ENCODE assay signal across 28 cellular contexts in the genomic region with DNA sequence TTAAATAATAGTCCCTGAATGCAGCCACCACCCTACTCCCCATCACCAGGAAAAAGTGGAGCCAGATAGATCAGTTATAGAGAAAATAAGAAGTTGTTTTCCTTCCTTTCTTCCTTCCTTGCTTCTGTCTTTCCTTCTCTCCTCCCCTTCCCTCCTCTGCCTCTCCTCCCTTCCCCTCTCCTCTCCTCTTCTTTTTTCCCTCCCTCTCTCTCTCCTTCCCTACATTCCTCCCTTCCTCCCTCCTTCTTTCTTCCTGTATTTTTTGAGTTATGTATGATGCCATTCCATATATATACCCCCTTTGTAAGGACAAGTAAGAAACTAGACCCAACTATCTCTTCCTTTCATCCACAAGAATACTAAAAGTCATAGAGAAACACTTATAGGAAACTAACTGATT.
DNase-seq lines count a peak whose midpoint lies in the region; ATAC-seq, FAIRE-seq and TF ChIP-seq lines count a peak whose summit lies in the region.
"Had no signal": no experiment of that assay in that cellular context is flagged by ENCODE, and none has a peak within 500 bp of the region (broad histone marks: within the 10 kb centered on the region; RNA-seq: fewer than 3 reads in every experiment).

No MANE protein-coding gene starts in this region.

- H3K9me3 ChIP-seq in HepG2 (ENCODE audit: low read length), result no peaks in the 10 kb centered on the region
- no peaks in the 10 kb centered on the region for H3K9me3 ChIP-seq in right lobe of liver
- H3K9me3 ChIP-seq in K562 (replicated peaks; ENCODE audit: control insufficient read depth, insufficient read depth, low read depth, low read length), result no peaks in the 10 kb centered on the region
- H3K9me3 ChIP-seq: A549, BLaER1 had no signal

- no peak for ATAC-seq in HepG2
- ATAC-seq in right lobe of liver, result no peak
- no peak for ATAC-seq in K562
- ATAC-seq in stimulated activated memory B cell treated with anti-CD40 and anti-IgM and Interleukin-4, amounts not matched to agents 10 μg/mL and 1 μg/mL and 100 μg/mL, for 72 hours, result no peak
- no peak for ATAC-seq in HG03097 (IDR thresholded peaks at IDR 0.05; ENCODE audit: low FRiP score, unreplicated experiment)
- ATAC-seq: A549, GM12878 had no signal

- in situ Hi-C loops in HepG2 (cut with HindIII; ENCODE audit: extremely low pct_ligation_motif_present, low pct_unique_long_range_greater_than_20kb), result no loop called here
- in situ Hi-C loops in K562 (cut with MboI), result no loop called here

- peak overlapping the region in 2 of 3 experiments; percentile 0 to 24 for H3K27ac Mint-ChIP-seq in nephron
- H3K27ac Mint-ChIP-seq in stimulated activated memory B cell treated with anti-CD40 and anti-IgM and Interleukin-4, amounts not matched to agents 10 μg/mL and 1 μg/mL and 100 μg/mL, for 72 hours, result no peak overlapping the region
- H3K27ac Mint-ChIP-seq: B cell; CD14-positive monocyte; CD4-positive, alpha-beta memory T cell; CD4-positive, CD25-positive, alpha-beta regulatory T cell; CD8-positive, alpha-beta memory T cell had no signal

- H3K9me3 Mint-ChIP-seq in nephron, result no peaks in the 10 kb centered on the region
- H3K9me3 Mint-ChIP-seq in stimulated activated memory B cell treated with anti-CD40 and anti-IgM and Interleukin-4, amounts not matched to agents 10 μg/mL and 1 μg/mL and 100 μg/mL, for 72 hours, result no peaks in the 10 kb centered on the region
- H3K9me3 Mint-ChIP-seq: CD14-positive monocyte; CD4-positive, alpha-beta memory T cell; CD8-positive, alpha-beta memory T cell had no signal

- DNase-seq in HepG2 (ENCODE audit: low spot score) (no peak), right lobe of liver (no peak), K562 (ENCODE audit: extremely low read depth in 1 of 4, low spot score in 3 of 4) (no peak), NCI-H345 treated with DMSO at 0.1 percent for 48 hours (lab: John Stamatoyannopoulos, UW; ENCODE audit: unreplicated experiment) (no peak)
- DNase-seq: AML-193; C1 segment of cervical spinal cord; CD4-positive, alpha-beta memory T cell; CD4-positive, CD25-positive, alpha-beta regulatory T cell; CD8-positive, alpha-beta memory T cell; COR-L47; DMS 273 treated with DMSO at 0.1 percent for 48 hours; DMS153; DMS53; DMS79; DND-41; EL; GDM1 had no signal

- TF ChIP-seq CTCF in HepG2 (CRISPR knock-in tag; IDR thresholded peaks at IDR 0.05), result no peak
- no peak for TF ChIP-seq CTCF in right lobe of liver (IDR thresholded peaks at IDR 0.05)
- TF ChIP-seq CTCF in K562 (IDR thresholded peaks at IDR 0.05 in 2 of 3, conservative IDR thresholded peaks at IDR 0.05 in 1 of 3; ENCODE audit: insufficient read depth in 2 of 3, low read depth in 1 of 3, low read length in 3 of 3), result no peak
- no peak for TF ChIP-seq CTCF in nephron (IDR thresholded peaks at IDR 0.05; ENCODE audit: unreplicated experiment in 3 of 3)

- no peak overlapping the region for H3K27ac ChIP-seq in HepG2 (ENCODE audit: extremely low read length, insufficient read depth, low read length)
- no peak overlapping the region for H3K27ac ChIP-seq in right lobe of liver
- no peak overlapping the region for H3K27ac ChIP-seq in K562 (ENCODE audit: extremely low read depth, low read depth, low read length)
- H3K27ac ChIP-seq: 22Rv1, A549, BLaER1 had no signal

- intact Hi-C loops in HepG2 (cut with micrococcal nuclease; ENCODE audit: unreplicated experiment), result no loop called here
- intact Hi-C loops in right lobe of liver (cut with DNase I), result no loop called here
- intact Hi-C loops in K562 (cut with micrococcal nuclease), result no loop called here

- peaks cover 4% of the 10 kb centered on the region for H3K36me3 Mint-ChIP-seq in nephron (ENCODE audit: low read depth)
- no peaks in the 10 kb centered on the region for H3K36me3 Mint-ChIP-seq in stimulated activated memory B cell treated with anti-CD40 and anti-IgM and Interleukin-4, amounts not matched to agents 10 μg/mL and 1 μg/mL and 100 μg/mL, for 72 hours
- H3K36me3 Mint-ChIP-seq: CD14-positive monocyte; CD4-positive, alpha-beta memory T cell; CD4-positive, CD25-positive, alpha-beta regulatory T cell; CD8-positive, alpha-beta memory T cell had no signal

- TF ChIP-seq POLR2A in HepG2 (IDR thresholded peaks at IDR 0.05; ENCODE audit: insufficient read depth in 1 of 2, low read depth in 2 of 2, low read length in 2 of 2) (no peak), right lobe of liver (IDR thresholded peaks at IDR 0.05) (no peak), K562 (conservative IDR thresholded peaks at IDR 0.05) (no peak)

- CTCF ChIA-PET in HepG2 (lab: Yijun Ruan, JAX; ENCODE audit: low intra/inter-chr PET ratio, low total read pairs), result no interaction called here
- CTCF ChIA-PET in K562 (lab: Yijun Ruan, JAX; ENCODE audit: low intra/inter-chr PET ratio), result no interaction called here

- no TSS peak for BruUV-seq in HepG2 (replicated peaks; lab: Mats Ljungman, UMichigan)
- no TSS peak for BruUV-seq in K562 (replicated peaks; lab: Mats Ljungman, UMichigan)

- H3K4me3 Mint-ChIP-seq in nephron, result no peak overlapping the region
- H3K4me3 Mint-ChIP-seq in stimulated activated memory B cell treated with anti-CD40 and anti-IgM and Interleukin-4, amounts not matched to agents 10 μg/mL and 1 μg/mL and 100 μg/mL, for 72 hours, result no peak overlapping the region
- H3K4me3 Mint-ChIP-seq: B cell; CD14-positive monocyte; CD4-positive, alpha-beta memory T cell; CD4-positive, CD25-positive, alpha-beta regulatory T cell; CD8-positive, alpha-beta memory T cell had no signal

- TF ChIP-seq RAD21 in HepG2 (CRISPR knock-in tag; IDR thresholded peaks at IDR 0.05), result no peak
- no peak for TF ChIP-seq RAD21 in K562 (CRISPR knock-in tag; conservative IDR thresholded peaks at IDR 0.05 in 1 of 2, IDR thresholded peaks at IDR 0.05 in 1 of 2)

- FAIRE-seq in HepG2 (lab: Jason Lieb, UNC) (no peak), K562 (lab: Jason Lieb, UNC) (no peak)
- FAIRE-seq: A549, GM12878, GM12892, GM18507 had no signal

- H3K9ac ChIP-seq in HepG2 (ENCODE audit: insufficient read depth, low read depth, low read length) (no peak overlapping the region), K562 (ENCODE audit: insufficient read depth in 1 of 2, low read depth in 2 of 2, low read length in 2 of 2) (no peak overlapping the region)
- H3K9ac ChIP-seq: BLaER1 had no signal

- H3K79me2 ChIP-seq in HepG2 (ENCODE audit: insufficient read depth, low read length), result no peaks in the 10 kb centered on the region
- no peaks in the 10 kb centered on the region for H3K79me2 ChIP-seq in K562 (ENCODE audit: control insufficient read depth, insufficient read depth, low read length)

- H3K4me1 ChIP-seq in HepG2 (ENCODE audit: insufficient read depth, low read length) (no peaks in the 10 kb centered on the region), right lobe of liver (no peaks in the 10 kb centered on the region), K562 (replicated peaks in 1 of 2; ENCODE audit: control insufficient read depth in 2 of 2, insufficient read depth in 2 of 2, low read length in 2 of 2) (no peaks in the 10 kb centered on the region; a peak in 1 of 5 replicates)
- H3K4me1 ChIP-seq: A549 had no signal

- H3K4me1 Mint-ChIP-seq in nephron, result peaks cover 43% of the 10 kb centered on the region
- peaks cover 8% of the 10 kb centered on the region for H3K4me1 Mint-ChIP-seq in stimulated activated memory B cell treated with anti-CD40 and anti-IgM and Interleukin-4, amounts not matched to agents 10 μg/mL and 1 μg/mL and 100 μg/mL, for 72 hours
- H3K4me1 Mint-ChIP-seq: B cell; CD14-positive monocyte; CD4-positive, alpha-beta memory T cell; CD4-positive, CD25-positive, alpha-beta regulatory T cell had no signal

- H2AFZ ChIP-seq in HepG2 (ENCODE audit: low read length) (no peak overlapping the region), K562 (ENCODE audit: low read depth, low read length) (no peak overlapping the region)

- H4K20me1 ChIP-seq in HepG2 (ENCODE audit: insufficient read depth, low read length) (no peaks in the 10 kb centered on the region), K562 (replicated peaks; ENCODE audit: control insufficient read depth, insufficient read depth, low read length) (no peaks in the 10 kb centered on the region)
- H4K20me1 ChIP-seq: BLaER1 had no signal

- TF ChIP-seq EP300 in HepG2 (IDR thresholded peaks at IDR 0.05; ENCODE audit: low read depth in 2 of 2, low read length in 2 of 2), result no peak
- no peak for TF ChIP-seq EP300 in HepG2 (CRISPR knock-in tag; IDR thresholded peaks at IDR 0.05; ENCODE audit: borderline replicate concordance)
- no peak for TF ChIP-seq EP300 in K562 (IDR thresholded peaks at IDR 0.05; ENCODE audit: low read length)

- no peaks in the 10 kb centered on the region for H3K27me3 Mint-ChIP-seq in nephron (ENCODE audit: low read depth)
- peaks cover 47% of the 10 kb centered on the region for H3K27me3 Mint-ChIP-seq in stimulated activated memory B cell treated with anti-CD40 and anti-IgM and Interleukin-4, amounts not matched to agents 10 μg/mL and 1 μg/mL and 100 μg/mL, for 72 hours

- no peaks in the 10 kb centered on the region for H3K27me3 ChIP-seq in HepG2 (ENCODE audit: control insufficient read depth in 1 of 2, insufficient read depth in 2 of 2, low read length in 2 of 2)
- H3K27me3 ChIP-seq in right lobe of liver, result no peaks in the 10 kb centered on the region
- peaks cover 6 to 9% of the 10 kb centered on the region in 2 experiments for H3K27me3 ChIP-seq in K562 (ENCODE audit: control insufficient read depth in 2 of 2, insufficient read depth in 2 of 2, low read length in 2 of 2)
- H3K27me3 ChIP-seq: BLaER1 had no signal

- no peaks in the 10 kb centered on the region for H3K9me1 ChIP-seq in K562 (ENCODE audit: control insufficient read depth, insufficient read depth, low read length)

- POLR2A ChIA-PET in HepG2 (lab: Yijun Ruan, JAX) (no interaction called here), K562 (lab: Yijun Ruan, JAX) (no interaction called here)

- H3K36me3 ChIP-seq in HepG2 (replicated peaks in 1 of 2; ENCODE audit: control insufficient read depth in 1 of 2, insufficient read depth in 2 of 2, low read length in 2 of 2) (no peaks in the 10 kb centered on the region), right lobe of liver (no peaks in the 10 kb centered on the region), K562 (ENCODE audit: control insufficient read depth, insufficient read depth, low read length) (no peaks in the 10 kb centered on the region)
- H3K36me3 ChIP-seq: BLaER1 had no signal

- no peak overlapping the region for H3K4me3 ChIP-seq in HepG2 (replicated peaks in 1 of 3; ENCODE audit: insufficient read depth in 1 of 3, low read depth in 2 of 3, low read length in 3 of 3)
- no peak overlapping the region for H3K4me3 ChIP-seq in right lobe of liver
- no peak overlapping the region for H3K4me3 ChIP-seq in K562
- H3K4me3 ChIP-seq: A549, BLaER1, GM12878 had no signal

- H3K4me2 ChIP-seq in HepG2 (ENCODE audit: low read depth, low read length) (no peak overlapping the region), K562 (ENCODE audit: insufficient read depth, low read length) (no peak overlapping the region)
- H3K4me2 ChIP-seq: A549 had no signal

TF ChIP-seq in HepG2, 621 proteins besides CTCF, POLR2A, EP300 and RAD21:
- TF ChIP-seq ZNF337 (CRISPR knock-in tag; IDR thresholded peaks at IDR 0.05; ENCODE audit: borderline replicate concordance, low read depth) (no peak), HNRNPK (IDR thresholded peaks at IDR 0.05; ENCODE audit: low read depth, low read length, poor library complexity, severe bottlenecking) (peak; percentile 22)

TF ChIP-seq in K562, 482 proteins besides CTCF, POLR2A, EP300 and RAD21 (continues in another document):
- peak; percentile 25; the same call in 1 of the 2 replicates for TF ChIP-seq OTX1 (CRISPR knock-in tag; IDR thresholded peaks at IDR 0.05)

Comparison
In these comparisons a context has a peak if more than half of its experiments do, and no peak if none do; other contexts are left out.
1. Of the 241 proteins assayed by ChIP-seq in both HepG2 and K562: peak only in HepG2: HNRNPK; only in K562: HBP1; in both: none; in neither: 239.